In genomic region chr10:22697101-22697500, GRCh38 we compare ENCODE assay signal across 24 cellular contexts. TPM values are rescaled to one million over a fixed set of nuclear protein-coding genes. Genes with fewer than 3 reads are reported as not detected.
DNase-seq lines count a peak whose midpoint lies in the region; ATAC-seq and TF ChIP-seq lines count a peak whose summit lies in the region.
"Had no signal": no experiment of that assay in that cellular context is flagged by ENCODE, and none has a peak within 500 bp of the region (broad histone marks: within the 10 kb centered on the region; RNA-seq: fewer than 3 reads in every experiment).

No MANE protein-coding gene starts in this region.

- no peaks in the 10 kb centered on the region for H3K27me3 Mint-ChIP-seq in activated naive CD4-positive, alpha-beta T cell treated with anti-CD3 and anti-CD28 coated beads, Interleukin-2, amount 50 U/mL, for 24 hours
- H3K27me3 Mint-ChIP-seq in activated naive CD4-positive, alpha-beta T cell treated with anti-CD3 and anti-CD28 coated beads, Interleukin-2, amount 10 ng/mL, durations not matched to agents 7 days and 5 days: no peaks in the 10 kb centered on the region
- peaks cover 7% of the 10 kb centered on the region for H3K27me3 Mint-ChIP-seq in GM23338 (ENCODE audit: insufficient read depth, low read depth, poor library complexity)
- no peaks in the 10 kb centered on the region for H3K27me3 Mint-ChIP-seq in nephron (ENCODE audit: low read depth)

- peaks cover 8% of the 10 kb centered on the region; the same call in 1 of the 2 replicates for H3K9me2 ChIP-seq in GM23338 (ENCODE audit: insufficient read depth)

- no peak overlapping the region for H3K4me3 Mint-ChIP-seq in activated naive CD4-positive, alpha-beta T cell treated with anti-CD3 and anti-CD28 coated beads, Interleukin-2, amount 50 U/mL, for 24 hours
- no peak overlapping the region for H3K4me3 Mint-ChIP-seq in activated naive CD4-positive, alpha-beta T cell treated with anti-CD3 and anti-CD28 coated beads, Interleukin-2, amount 10 ng/mL, durations not matched to agents 7 days and 5 days
- H3K4me3 Mint-ChIP-seq in GM23338: no peak overlapping the region
- H3K4me3 Mint-ChIP-seq in nephron: peak overlapping the region in 1 of 3 experiments; percentile 35
- H3K4me3 Mint-ChIP-seq: activated T-helper 1 cell treated with anti-CD3 and anti-CD28 coated beads, Interleukin-12 subunit alpha, Interleukin-12 subunit beta, Interleukin-2, Interleukin-4 antibody, amounts not matched to agents 30 ng/mL and 10 ng/mL and 1 ng/mL, durations not matched to agents 14 hours and 24 hours and 36 hours had no signal

- peaks cover 94% of the 10 kb centered on the region for H3K4me1 Mint-ChIP-seq in activated naive CD4-positive, alpha-beta T cell treated with anti-CD3 and anti-CD28 coated beads, Interleukin-2, amount 50 U/mL, for 24 hours
- peaks cover 66% of the 10 kb centered on the region for H3K4me1 Mint-ChIP-seq in activated naive CD4-positive, alpha-beta T cell treated with anti-CD3 and anti-CD28 coated beads, Interleukin-2, amount 10 ng/mL, durations not matched to agents 7 days and 5 days
- H3K4me1 Mint-ChIP-seq in GM23338: peaks cover 39% of the 10 kb centered on the region
- H3K4me1 Mint-ChIP-seq in nephron: peaks cover 14% of the 10 kb centered on the region

- H3K27ac ChIP-seq in GM23338 (ENCODE audit: low read depth): no peak overlapping the region
- peak overlapping the region; percentile 27 for H3K27ac ChIP-seq in effector memory CD4-positive, alpha-beta T cell (ENCODE audit: insufficient read depth, low read length, poor library complexity, severe bottlenecking)
- H3K27ac ChIP-seq: esophagus muscularis mucosa, foreskin keratinocyte, Peyer's patch, upper lobe of left lung had no signal

- peaks cover 5% of the 10 kb centered on the region for H3K9me3 Mint-ChIP-seq in activated naive CD4-positive, alpha-beta T cell treated with anti-CD3 and anti-CD28 coated beads, Interleukin-2, amount 50 U/mL, for 24 hours
- H3K9me3 Mint-ChIP-seq in activated naive CD4-positive, alpha-beta T cell treated with anti-CD3 and anti-CD28 coated beads, Interleukin-2, amount 10 ng/mL, durations not matched to agents 7 days and 5 days: no peaks in the 10 kb centered on the region
- H3K9me3 Mint-ChIP-seq in GM23338: peaks cover 20% of the 10 kb centered on the region
- peaks cover 5% of the 10 kb centered on the region for H3K9me3 Mint-ChIP-seq in nephron

- TF ChIP-seq CTCF in GM23338 (conservative IDR thresholded peaks at IDR 0.05; ENCODE audit: low read depth in 2 of 2): no peak
- no peak for TF ChIP-seq CTCF in nephron (IDR thresholded peaks at IDR 0.05; ENCODE audit: unreplicated experiment in 3 of 3)

- no peak for DNase-seq in activated naive CD4-positive, alpha-beta T cell treated with anti-CD3 and anti-CD28 coated beads, Interleukin-2, amount 10 ng/mL, durations not matched to agents 7 days and 5 days
- DNase-seq in GM23338 (ENCODE audit: low spot score): no peak
- DNase-seq in effector memory CD4-positive, alpha-beta T cell: no peak
- DNase-seq: activated CD4-positive, CD25-positive, alpha-beta regulatory T cell treated with anti-CD3 and anti-CD28 coated beads, Interleukin-2, amount 50 U/mL, for 72 hours; activated naive CD4-positive, alpha-beta T cell treated with anti-CD3 and anti-CD28 coated beads, Interleukin-2, amount 50 U/mL, for 16 hours; aorta; cortex of kidney; DND-41; foreskin keratinocyte; HCEC 1CT; NCI-H1105; NCI-H1930; NCI-H526 treated with DMSO at 0.1 percent for 48 hours; Peyer's patch; small intestine; stimulated activated CD8-positive, alpha-beta memory T cell treated with anti-CD3 and anti-CD28 coated beads, Interleukin-4, amount 100 ng/mL, for 48 hours; substantia nigra; upper lobe of left lung had no signal

- H4K20me1 ChIP-seq in GM23338 (replicated peaks; ENCODE audit: insufficient read depth): no peaks in the 10 kb centered on the region

- no peak overlapping the region for H2AFZ ChIP-seq in GM23338

- ATAC-seq in GM23338 (no peak), GM19397 (IDR thresholded peaks at IDR 0.05; ENCODE audit: unreplicated experiment) (no peak), HG02798 (IDR thresholded peaks at IDR 0.05; ENCODE audit: poor library complexity, unreplicated experiment) (no peak)
- ATAC-seq: foreskin keratinocyte had no signal

- H3K79me2 ChIP-seq in GM23338 (replicated peaks; ENCODE audit: insufficient read depth): peaks cover 100% of the 10 kb centered on the region

- no peaks in the 10 kb centered on the region for H3K27me3 ChIP-seq in GM23338 (ENCODE audit: insufficient read depth)
- H3K27me3 ChIP-seq in effector memory CD4-positive, alpha-beta T cell (replicated peaks; ENCODE audit: control insufficient read depth, insufficient read depth, low read length, poor library complexity, severe bottlenecking): no peaks in the 10 kb centered on the region
- H3K27me3 ChIP-seq: esophagus muscularis mucosa, foreskin keratinocyte, Peyer's patch, upper lobe of left lung had no signal

- H3F3A ChIP-seq in GM23338 (replicated peaks; ENCODE audit: low read depth): 0 out of 2 replicates have a peak, but pooled peaks cover 8% of the 10 kb centered on the region

- H3K4me3 ChIP-seq in GM23338: no peak overlapping the region
- H3K4me3 ChIP-seq in effector memory CD4-positive, alpha-beta T cell (ENCODE audit: insufficient read depth, low read depth, low read length, poor library complexity, severe bottlenecking): no peak overlapping the region
- H3K4me3 ChIP-seq: esophagus muscularis mucosa, Peyer's patch, upper lobe of left lung had no signal

- peaks cover 42% of the 10 kb centered on the region for H3K4me1 ChIP-seq in GM23338 (ENCODE audit: insufficient read depth)
- H3K4me1 ChIP-seq in effector memory CD4-positive, alpha-beta T cell (ENCODE audit: control insufficient read depth, insufficient read depth, low read length, poor library complexity, severe bottlenecking): peaks cover 25% of the 10 kb centered on the region
- H3K4me1 ChIP-seq: foreskin keratinocyte had no signal

- CTCF ChIA-PET in activated naive CD4-positive, alpha-beta T cell treated with anti-CD3 and anti-CD28 coated beads, Interleukin-2, amount 10 ng/mL, durations not matched to agents 7 days and 5 days (lab: Charles Lee): interaction anchor here (1.3 kb wide), 1 partner anchor 68 kb away, joined by 3 read pairs; no protein-coding TSS in a partner anchor

- peak overlapping the region; percentile 87 for H3K27ac Mint-ChIP-seq in activated naive CD4-positive, alpha-beta T cell treated with anti-CD3 and anti-CD28 coated beads, Interleukin-2, amount 50 U/mL, for 24 hours
- no peak overlapping the region for H3K27ac Mint-ChIP-seq in activated naive CD4-positive, alpha-beta T cell treated with anti-CD3 and anti-CD28 coated beads, Interleukin-2, amount 10 ng/mL, durations not matched to agents 7 days and 5 days
- H3K27ac Mint-ChIP-seq in GM23338 (peak overlapping the region; percentile 74; the same call in 1 of the 2 replicates), nephron (peak overlapping the region; percentile 42 to 59 (median 54))
- H3K27ac Mint-ChIP-seq: activated T-helper 1 cell treated with anti-CD3 and anti-CD28 coated beads, Interleukin-12 subunit alpha, Interleukin-12 subunit beta, Interleukin-2, Interleukin-4 antibody, amounts not matched to agents 30 ng/mL and 10 ng/mL and 1 ng/mL, durations not matched to agents 14 hours and 24 hours and 36 hours had no signal

- H3K36me3 Mint-ChIP-seq in activated naive CD4-positive, alpha-beta T cell treated with anti-CD3 and anti-CD28 coated beads, Interleukin-2, amount 50 U/mL, for 24 hours: peaks cover 4% of the 10 kb centered on the region
- peaks cover 19% of the 10 kb centered on the region for H3K36me3 Mint-ChIP-seq in activated naive CD4-positive, alpha-beta T cell treated with anti-CD3 and anti-CD28 coated beads, Interleukin-2, amount 10 ng/mL, durations not matched to agents 7 days and 5 days
- peaks cover 25% of the 10 kb centered on the region for H3K36me3 Mint-ChIP-seq in GM23338 (ENCODE audit: low read depth)
- peaks cover 4% of the 10 kb centered on the region for H3K36me3 Mint-ChIP-seq in nephron (ENCODE audit: low read depth)

- 0 out of 2 replicates have a peak overlapping the region, but pooled peaks have one; percentile 7 for H3K4me2 ChIP-seq in GM23338

- H3K9me3 ChIP-seq in effector memory CD4-positive, alpha-beta T cell (ENCODE audit: control insufficient read depth, low read length): no peaks in the 10 kb centered on the region
- H3K9me3 ChIP-seq: esophagus muscularis mucosa, Peyer's patch, upper lobe of left lung had no signal

- no peaks in the 10 kb centered on the region for H3K36me3 ChIP-seq in GM23338 (ENCODE audit: insufficient read depth)
- no peaks in the 10 kb centered on the region for H3K36me3 ChIP-seq in effector memory CD4-positive, alpha-beta T cell (ENCODE audit: control insufficient read depth, insufficient read depth, low read length)
- H3K36me3 ChIP-seq: esophagus muscularis mucosa, Peyer's patch, upper lobe of left lung had no signal

TF ChIP-seq in GM23338, 12 proteins besides CTCF, POLR2A, EP300 and RAD21:
- TF ChIP-seq POLR2AphosphoS5 (IDR thresholded peaks at IDR 0.05; ENCODE audit: low read depth): no peak
- no peak for TF ChIP-seq NANOG (IDR thresholded peaks at IDR 0.05; ENCODE audit: borderline replicate concordance)
- TF ChIP-seq ZNF114 (CRISPR knock-in tag; IDR thresholded peaks at IDR 0.05): no peak
- no peak for TF ChIP-seq STAT1 (IDR thresholded peaks at IDR 0.05; ENCODE audit: unreplicated experiment)
- no peak for TF ChIP-seq EZH2phosphoT487 (IDR thresholded peaks at IDR 0.05; ENCODE audit: unreplicated experiment)
- TF ChIP-seq, protein P1, sequence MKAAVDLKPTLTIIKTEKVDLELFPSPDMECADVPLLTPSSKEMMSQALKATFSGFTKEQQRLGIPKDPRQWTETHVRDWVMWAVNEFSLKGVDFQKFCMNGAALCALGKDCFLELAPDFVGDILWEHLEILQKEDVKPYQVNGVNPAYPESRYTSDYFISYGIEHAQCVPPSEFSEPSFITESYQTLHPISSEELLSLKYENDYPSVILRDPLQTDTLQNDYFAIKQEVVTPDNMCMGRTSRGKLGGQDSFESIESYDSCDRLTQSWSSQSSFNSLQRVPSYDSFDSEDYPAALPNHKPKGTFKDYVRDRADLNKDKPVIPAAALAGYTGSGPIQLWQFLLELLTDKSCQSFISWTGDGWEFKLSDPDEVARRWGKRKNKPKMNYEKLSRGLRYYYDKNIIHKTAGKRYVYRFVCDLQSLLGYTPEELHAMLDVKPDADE (IDR thresholded peaks at IDR 0.05): no peak
- no peak for TF ChIP-seq CREB1 (CRISPR knock-in tag; IDR thresholded peaks at IDR 0.05; ENCODE audit: low read depth)

RNA-seq across cellular contexts. Expression of gene PIP4K2A, which starts 17.3 kb away (rescaled TPM):
- total RNA-seq in GM23338 (2014; rRNA removed; shearing (Covaris generic)): 40.1 and 44.4 TPM in 2 replicates
- 39.9 and 40.3 TPM in 2 replicates for polyA plus RNA-seq in GM23338 (2016; fragmentation: Nextera tagmentation; extraction: Ambion mirVana)
